Comparison of ENCODE assay signal across 21 cellular contexts in the genomic region with DNA sequence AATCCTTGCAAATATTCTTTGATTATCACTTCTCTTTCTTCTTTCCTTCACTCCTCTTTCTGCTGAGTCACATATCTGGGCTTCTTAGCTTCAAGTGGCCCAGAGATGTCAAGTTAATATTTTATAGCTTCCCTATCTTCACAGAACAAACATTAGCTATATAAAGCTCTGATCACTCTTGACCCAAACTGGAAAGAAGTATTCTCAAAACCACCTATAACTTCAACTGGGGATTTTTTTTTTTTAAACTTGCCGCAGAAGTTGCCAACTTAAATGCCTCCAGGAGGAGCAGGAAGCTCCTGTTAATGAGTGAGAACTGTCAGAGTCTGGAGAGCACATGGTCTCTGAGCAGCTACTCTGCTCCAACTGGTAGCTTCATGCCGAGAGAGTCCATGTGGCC.
DNase-seq lines count a peak whose midpoint lies in the region; ATAC-seq and TF ChIP-seq lines count a peak whose summit lies in the region.
"Had no signal": no experiment of that assay in that cellular context is flagged by ENCODE, and none has a peak within 500 bp of the region (broad histone marks: within the 10 kb centered on the region; RNA-seq: fewer than 3 reads in every experiment).

No MANE protein-coding gene starts in this region.

- no peak overlapping the region for H2AK5ac ChIP-seq in mesendoderm (ENCODE audit: low read length)

- CTCF ChIA-PET in Caco-2 (lab: Charles Lee) (no interaction called here), mammary epithelial cell (lab: Charles Lee; ENCODE audit: low non-redundant PET) (no interaction called here)

- H3K4me2 ChIP-seq in mammary epithelial cell (ENCODE audit: insufficient read depth, low read depth, low read length) (no peak overlapping the region), mesendoderm (ENCODE audit: low read length) (no peak overlapping the region)
- H3K4me2 ChIP-seq: KMS-11 had no signal

- no TSS peak for BruUV-seq in Caco-2 (replicated peaks; lab: Mats Ljungman, UMichigan)
- no TSS peak for BruUV-seq in mammary epithelial cell (replicated peaks; lab: Mats Ljungman, UMichigan)

- H3K27ac Mint-ChIP-seq in Caco-2 (ENCODE audit: unreplicated experiment): peak overlapping the region; percentile 73
- H3K27ac Mint-ChIP-seq: activated T-helper 2 cell treated with anti-CD3 and anti-CD28 coated beads, Interferon-gamma antibody, Interleukin-2, Interleukin-4, amounts not matched to agents 10 μg/mL and 5 μg/mL and 100 μg/mL, durations not matched to agents 14 hours and 24 hours and 36 hours; effector memory CD8-positive, alpha-beta T cell had no signal

- intact Hi-C loops in Caco-2 (cut with micrococcal nuclease; ENCODE audit: unreplicated experiment): no loop called here
- intact Hi-C loops in mammary epithelial cell (cut with micrococcal nuclease): no loop called here

- H3K4ac ChIP-seq in mesendoderm (ENCODE audit: low read depth, low read length): no peak overlapping the region

- no peak overlapping the region for H4K8ac ChIP-seq in mesendoderm (ENCODE audit: low read depth, low read length)

- H3K9me3 ChIP-seq in Caco-2 (peaks cover 8% of the 10 kb centered on the region; the same call in 1 of the 2 replicates), mammary epithelial cell (replicated peaks; ENCODE audit: insufficient read depth, low read length) (no peaks in the 10 kb centered on the region)
- H3K9me3 ChIP-seq: adrenal gland, pancreas, suprapubic skin had no signal

- H3K4me3 Mint-ChIP-seq in Caco-2 (ENCODE audit: unreplicated experiment): no peak overlapping the region
- H3K4me3 Mint-ChIP-seq: effector memory CD8-positive, alpha-beta T cell had no signal

- TF ChIP-seq CTCF in Caco-2 (IDR thresholded peaks at IDR 0.05; ENCODE audit: insufficient read depth in 1 of 2, low read depth in 1 of 2, low read length in 1 of 2, severe bottlenecking in 1 of 2, unreplicated experiment in 1 of 2) (no peak), mammary epithelial cell (conservative IDR thresholded peaks at IDR 0.05 in 1 of 2, IDR thresholded peaks at IDR 0.05 in 1 of 2; ENCODE audit: extremely low read depth in 1 of 2, insufficient read depth in 1 of 2, low read depth in 1 of 2, low read length in 2 of 2) (no peak)

- no peaks in the 10 kb centered on the region for H3K27me3 Mint-ChIP-seq in Caco-2 (ENCODE audit: insufficient read depth, unreplicated experiment)
- H3K27me3 Mint-ChIP-seq: effector memory CD8-positive, alpha-beta T cell had no signal

- no peak overlapping the region for H3K27ac ChIP-seq in mammary epithelial cell (ENCODE audit: insufficient read depth, low read depth, low read length)
- no peak overlapping the region for H3K27ac ChIP-seq in mesendoderm (ENCODE audit: low read depth, low read length)
- H3K27ac ChIP-seq: adrenal gland, HL-60, KMS-11, left ventricle myocardium inferior, pancreas, suprapubic skin had no signal

- H3K79me2 ChIP-seq in mammary epithelial cell (ENCODE audit: insufficient read depth, low read length) (no peaks in the 10 kb centered on the region), mesendoderm (ENCODE audit: control insufficient read depth, insufficient read depth, low read length) (no peaks in the 10 kb centered on the region)

- H3K23ac ChIP-seq in mesendoderm (ENCODE audit: low read length): no peak overlapping the region

- peaks cover 10% of the 10 kb centered on the region for H3K9me3 Mint-ChIP-seq in Caco-2 (ENCODE audit: unreplicated experiment)
- H3K9me3 Mint-ChIP-seq: activated T-helper 2 cell treated with anti-CD3 and anti-CD28 coated beads, Interferon-gamma antibody, Interleukin-2, Interleukin-4, amounts not matched to agents 10 μg/mL and 5 μg/mL and 100 μg/mL, durations not matched to agents 14 hours and 24 hours and 36 hours had no signal

- WGBS in mammary epithelial cell (ENCODE audit: low coverage, missing lambda C conversion rate): 85% methylated on average over 2 of the region's 2 CpGs
- no CpG with 5 or more reads among the region's 2 CpGs for WGBS in mesendoderm (ENCODE audit: extremely low coverage, insufficient coverage, low lambda C conversion rate)

- H3K18ac ChIP-seq in mesendoderm (ENCODE audit: low read length): no peak overlapping the region

- POLR2A ChIA-PET in Caco-2 (lab: Charles Lee): interaction anchor here (0.7 kb wide), 1 partner anchor 61 kb away, joined by 3 read pairs; no protein-coding TSS in a partner anchor

- peaks cover 12% of the 10 kb centered on the region for H3K4me1 Mint-ChIP-seq in Caco-2 (ENCODE audit: low read depth, unreplicated experiment)

- H2BK120ac ChIP-seq in mesendoderm (ENCODE audit: low read depth, low read length): no peak overlapping the region

- H3K36me3 ChIP-seq in Caco-2 (ENCODE audit: control insufficient read depth, insufficient read depth, low read length) (no peaks in the 10 kb centered on the region), mammary epithelial cell (ENCODE audit: insufficient read depth, low read length) (no peaks in the 10 kb centered on the region), mesendoderm (ENCODE audit: control insufficient read depth, insufficient read depth, low read length) (no peaks in the 10 kb centered on the region)
- H3K36me3 ChIP-seq: adrenal gland, left ventricle myocardium inferior, pancreas, suprapubic skin had no signal

- in situ Hi-C loops in mammary epithelial cell (cut with MboI; ENCODE audit: low sequenced_read_pairs in 2 of 2): no loop called here

- H3K4me1 ChIP-seq in Caco-2 (peaks cover 13% of the 10 kb centered on the region), mammary epithelial cell (ENCODE audit: insufficient read depth, low read length) (no peaks in the 10 kb centered on the region), mesendoderm (ENCODE audit: control insufficient read depth, low read depth, low read length) (no peaks in the 10 kb centered on the region)
- H3K4me1 ChIP-seq: adrenal gland, left ventricle myocardium inferior, pancreas, suprapubic skin had no signal

- DNase-seq in Caco-2 (peak in 1 of 2 experiments; percentile 5), HK-2 (ENCODE audit: unreplicated experiment) (peak; percentile 26), mammary epithelial cell (no peak), mesendoderm (peak; percentile 43), hippocampal formation (lab: John Stamatoyannopoulos, UW) (no peak), HUDEP-2 (lab: John Stamatoyannopoulos, UW; ENCODE audit: unreplicated experiment in 76 of 76) (no peak)
- DNase-seq in activated naive CD4-positive, alpha-beta T cell treated with Interleukin-2 at 50 U/mL for 16 hours: no peak
- DNase-seq: adrenal gland; central memory CD4-positive, alpha-beta T cell; effector memory CD8-positive, alpha-beta T cell; left ventricle myocardium inferior; NCI-H1417; NCI-H2171 treated with DMSO at 0.1 percent for 48 hours; pancreas; stimulated activated CD4-positive, alpha-beta T cell treated with anti-CD3 and anti-CD28 coated beads, Interleukin-4, amount 100 ng/mL, for 4 hours; stimulated activated CD8-positive, alpha-beta memory T cell treated with anti-CD3 and anti-CD28 coated beads, Interleukin-4, amount 100 ng/mL, for 48 hours had no signal

- no peaks in the 10 kb centered on the region for H3K36me3 Mint-ChIP-seq in Caco-2 (ENCODE audit: insufficient read depth, unreplicated experiment)

- no peak overlapping the region for H4K5ac ChIP-seq in mesendoderm (ENCODE audit: low read length)

- H2AFZ ChIP-seq in mammary epithelial cell (ENCODE audit: low read depth, low read length): peak overlapping the region; percentile 11

- no peaks in the 10 kb centered on the region for H3K27me3 ChIP-seq in Caco-2 (replicated peaks; ENCODE audit: control insufficient read depth, insufficient read depth, low read length)
- no peaks in the 10 kb centered on the region for H3K27me3 ChIP-seq in mammary epithelial cell (ENCODE audit: insufficient read depth, low read length)
- H3K27me3 ChIP-seq in mesendoderm (ENCODE audit: insufficient read depth, low read length, poor library complexity): no peaks in the 10 kb centered on the region
- H3K27me3 ChIP-seq: adrenal gland, pancreas, suprapubic skin had no signal

- dilution Hi-C loops in mammary epithelial cell (cut with HindIII; ENCODE audit: low sequenced_read_pairs): no loop called here

- H2BK5ac ChIP-seq in mesendoderm (ENCODE audit: low read length): no peak overlapping the region

- H2BK15ac ChIP-seq in mesendoderm (replicated peaks; ENCODE audit: low read depth): no peak overlapping the region

- H3K4me3 ChIP-seq in Caco-2 (ENCODE audit: low read depth, low read length) (no peak overlapping the region), mammary epithelial cell (replicated peaks in 1 of 3; ENCODE audit: insufficient read depth in 1 of 3, low read depth in 2 of 3, low read length in 3 of 3) (no peak overlapping the region), mesendoderm (ENCODE audit: low read length) (no peak overlapping the region)
- H3K4me3 ChIP-seq: adrenal gland, left ventricle myocardium inferior, pancreas, suprapubic skin had no signal

- H3K9ac ChIP-seq in mammary epithelial cell (ENCODE audit: insufficient read depth, low read length): no peak overlapping the region
- H3K9ac ChIP-seq in mesendoderm (ENCODE audit: low read length): no peak overlapping the region
- H3K9ac ChIP-seq: KMS-11 had no signal

- no peaks in the 10 kb centered on the region for H4K20me1 ChIP-seq in mammary epithelial cell (ENCODE audit: insufficient read depth, low read length)

- no peak for ATAC-seq in GM18858 (IDR thresholded peaks at IDR 0.05; ENCODE audit: unreplicated experiment)
- ATAC-seq: effector memory CD8-positive, alpha-beta T cell; pancreas had no signal

- no peaks in the 10 kb centered on the region for H3K79me1 ChIP-seq in mesendoderm (ENCODE audit: low read length)

- no peak overlapping the region for H3K56ac ChIP-seq in mesendoderm (ENCODE audit: low read length)

Comparison
In these comparisons a context has a peak if more than half of its experiments do, and no peak if none do; other contexts are left out.
1. DNase-seq: peak in HK-2 (single experiment) and mesendoderm (single experiment); none in mammary epithelial cell (single experiment), hippocampal formation (0 of 2), activated naive CD4-positive, alpha-beta T cell treated with Interleukin-2 at 50 U/mL for 16 hours (single experiment) and HUDEP-2 (0 of 76).